ENCODE assay signal across 22 cellular contexts in the genomic region with DNA sequence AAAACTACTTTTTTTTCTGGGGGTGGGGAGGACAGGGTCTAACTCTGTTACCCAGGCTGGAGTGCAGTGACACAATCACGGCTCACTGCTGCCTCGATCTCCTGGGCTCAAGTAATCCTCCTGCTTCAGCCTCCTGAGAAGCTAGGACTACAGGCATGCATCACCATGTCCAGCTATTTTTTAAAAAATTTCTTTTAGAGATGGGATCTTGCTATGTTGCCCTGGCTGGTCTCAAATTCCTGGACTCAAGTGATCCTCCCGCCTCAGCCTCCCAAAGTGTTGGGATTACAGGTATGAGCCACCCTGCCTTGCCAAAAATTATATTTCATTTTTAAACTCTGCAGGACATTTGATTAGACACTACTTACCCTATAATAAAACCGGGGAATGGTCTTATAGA.
"Had no signal": no experiment of that assay in that cellular context is flagged by ENCODE, and none has a peak within 500 bp of the region (broad histone marks: within the 10 kb centered on the region; RNA-seq: fewer than 3 reads in every experiment).

No MANE protein-coding gene starts in this region.

- DNase-seq: Karpas-422, KG1, MG63, NCI-H1092, NCI-H1105 treated with DMSO at 0.1 percent for 48 hours, NCI-H1417 treated with DMSO at 0.1 percent for 48 hours, NCI-H187, NCI-H2029, NCI-H2081 treated with DMSO at 0.1 percent for 48 hours, NCI-H2171, NCI-H226, NCI-H446, NCI-H510A, NCI-H524 treated with DMSO at 0.1 percent for 48 hours, NCI-H69, NCI-H774, Right ventricle myocardium superior, RPMI8226, SIG-M5 had no signal

- H3K27ac ChIP-seq: SJSA1, SK-N-MC had no signal

- H3K4me3 ChIP-seq: MG63, SJSA1, SK-N-MC had no signal

- H3K27me3 ChIP-seq: MG63, SJSA1 had no signal

- H3K9me3 ChIP-seq: MG63, SJSA1 had no signal

- FAIRE-seq: RCC 7860 had no signal
